ENCODE assay signal across 21 cellular contexts in genomic region chr11:32094931-32095330, GRCh38.
"Had no signal": no experiment of that assay in that cellular context is flagged by ENCODE, and none has a peak within 500 bp of the region (broad histone marks: within the 10 kb centered on the region; RNA-seq: fewer than 3 reads in every experiment).

No MANE protein-coding gene starts in this region.

- H3K36me3 ChIP-seq: ovary, uterus had no signal

- H3K27ac ChIP-seq: epithelial cell of prostate, heart left ventricle, left lung, ovary, skin epidermis, thoracic aorta, uterus, VCaP had no signal

- FAIRE-seq: islet of Langerhans had no signal

- H3K4me3 ChIP-seq: heart left ventricle, left lung, ovary, skin epidermis, thoracic aorta, uterus had no signal

- H3K9me3 ChIP-seq: heart left ventricle, left lung, ovary, thoracic aorta, uterus had no signal

- H3K4me1 ChIP-seq: uterus had no signal

- H3K27me3 ChIP-seq: heart left ventricle, ovary, uterus had no signal

- ATAC-seq: activated CD4-positive, alpha-beta T cell treated with anti-CD3 and anti-CD28 coated beads for 36 hours; activated naive CD8-positive, alpha-beta T cell treated with anti-CD3 and anti-CD28 coated beads, Interleukin-2, amount 50 U/mL, for 24 hours; heart left ventricle; left lung; stimulated activated naive CD8-positive, alpha-beta T cell treated with anti-CD3 and anti-CD28 coated beads, Interleukin-15, amount 100 ng/mL, for 72 hours had no signal

- DNase-seq: activated CD4-positive, alpha-beta memory T cell treated with anti-CD3 and anti-CD28 coated beads, Interleukin-2, amount 10 ng/mL, durations not matched to agents 7 days and 5 days; activated CD4-positive, alpha-beta T cell treated with anti-CD3 and anti-CD28 coated beads for 36 hours; activated CD8-positive, alpha-beta memory T cell treated with anti-CD3 and anti-CD28 coated beads, Interleukin-2, amount 50 U/mL, for 4 hours; activated naive CD4-positive, alpha-beta T cell treated with Interleukin-2 at 50 U/mL for 16 hours; activated naive CD8-positive, alpha-beta T cell treated with anti-CD3 and anti-CD28 coated beads, Interleukin-2, amount 50 U/mL, for 24 hours; central memory CD4-positive, alpha-beta T cell; effector memory CD4-positive, alpha-beta T cell; foreskin melanocyte; heart left ventricle; left lung; mesendoderm; ovary; stimulated activated CD4-positive, alpha-beta T cell treated with anti-CD3 and anti-CD28 coated beads, Interleukin-4, amount 100 ng/mL, for 4 hours; stimulated activated naive CD8-positive, alpha-beta T cell treated with anti-CD3 and anti-CD28 coated beads, Interleukin-15, amount 100 ng/mL, for 72 hours; SW 1271; uterus had no signal
